26 cellular contexts compared by ENCODE assay signal in genomic region chr4:143539670-143540023, GRCh38.
"Had no signal": no experiment of that assay in that cellular context is flagged by ENCODE, and none has a peak within 500 bp of the region (broad histone marks: within the 10 kb centered on the region; RNA-seq: fewer than 3 reads in every experiment).

No MANE protein-coding gene starts in this region.

- H3K9me3 ChIP-seq: colonic mucosa, esophagus squamous epithelium, gastroesophageal sphincter, neutrophil, ovary, prostate gland, spleen, thoracic aorta, upper lobe of left lung had no signal

- H3K27me3 Mint-ChIP-seq: activated naive CD8-positive, alpha-beta T cell treated with anti-CD3 and anti-CD28 coated beads, Interleukin-2, amount 10 ng/mL, durations not matched to agents 7 days and 5 days had no signal

- FAIRE-seq: bronchial epithelial cell had no signal

- DNase-seq: activated CD4-positive, alpha-beta T cell treated with anti-CD3 and anti-CD28 coated beads for 4 hours; activated CD8-positive, alpha-beta memory T cell treated with anti-CD3 and anti-CD28 coated beads for 24 hours; activated CD8-positive, alpha-beta memory T cell treated with anti-CD3 and anti-CD28 coated beads, Interleukin-2, amount 50 U/mL, for 48 hours; activated naive CD8-positive, alpha-beta T cell treated with anti-CD3 and anti-CD28 coated beads, Interleukin-2, amount 10 ng/mL, durations not matched to agents 7 days and 5 days; amygdala; colonic mucosa; dorsolateral prefrontal cortex; esophagus squamous epithelium; head of caudate nucleus; hypothalamus; left cardiac atrium; midbrain; ovary; spleen; stimulated activated CD4-positive, alpha-beta T cell treated with anti-CD3 and anti-CD28 coated beads, Interleukin-4, amount 100 ng/mL, for 24 hours; upper lobe of left lung had no signal

- H3K27ac Mint-ChIP-seq: activated naive CD8-positive, alpha-beta T cell treated with anti-CD3 and anti-CD28 coated beads, Interleukin-2, amount 10 ng/mL, durations not matched to agents 7 days and 5 days; nephron; T-helper 2 cell treated with Interferon-gamma antibody and Interleukin-4, amounts not matched to agents 5 μg/mL and 100 μg/mL, for 36 hours had no signal

- H3K4me1 ChIP-seq: colonic mucosa, esophagus squamous epithelium, gastroesophageal sphincter, prostate gland had no signal

- H3K4me3 ChIP-seq: colonic mucosa, dorsolateral prefrontal cortex, esophagus squamous epithelium, gastroesophageal sphincter, ovary, prostate gland, spleen, thoracic aorta, upper lobe of left lung had no signal

- H3K36me3 ChIP-seq: ovary had no signal

- H3K27ac ChIP-seq: colonic mucosa, dorsolateral prefrontal cortex, esophagus squamous epithelium, gastroesophageal sphincter, neutrophil, ovary, prostate gland, spleen, thoracic aorta, upper lobe of left lung, VCaP had no signal

- H3K27me3 ChIP-seq: colonic mucosa, dorsolateral prefrontal cortex, esophagus squamous epithelium, gastroesophageal sphincter, neutrophil, ovary, spleen, upper lobe of left lung had no signal

- H3K4me3 Mint-ChIP-seq: activated naive CD8-positive, alpha-beta T cell treated with anti-CD3 and anti-CD28 coated beads, Interleukin-2, amount 10 ng/mL, durations not matched to agents 7 days and 5 days; activated T-helper 1 cell treated with anti-CD3 and anti-CD28 coated beads, Interleukin-12 subunit alpha, Interleukin-12 subunit beta, Interleukin-2, Interleukin-4 antibody, amounts not matched to agents 30 ng/mL and 10 ng/mL and 1 ng/mL, durations not matched to agents 14 hours and 24 hours and 36 hours; nephron; T-helper 2 cell treated with Interferon-gamma antibody and Interleukin-4, amounts not matched to agents 5 μg/mL and 100 μg/mL, for 36 hours had no signal

- H3K4me1 Mint-ChIP-seq: nephron had no signal

- ATAC-seq: gastroesophageal sphincter, left cardiac atrium, SK-N-SH treated with all-trans-retinoic acid at 6 μM for 48 hours had no signal
